ENCODE assay signal across 8 cellular contexts in the genomic region with DNA sequence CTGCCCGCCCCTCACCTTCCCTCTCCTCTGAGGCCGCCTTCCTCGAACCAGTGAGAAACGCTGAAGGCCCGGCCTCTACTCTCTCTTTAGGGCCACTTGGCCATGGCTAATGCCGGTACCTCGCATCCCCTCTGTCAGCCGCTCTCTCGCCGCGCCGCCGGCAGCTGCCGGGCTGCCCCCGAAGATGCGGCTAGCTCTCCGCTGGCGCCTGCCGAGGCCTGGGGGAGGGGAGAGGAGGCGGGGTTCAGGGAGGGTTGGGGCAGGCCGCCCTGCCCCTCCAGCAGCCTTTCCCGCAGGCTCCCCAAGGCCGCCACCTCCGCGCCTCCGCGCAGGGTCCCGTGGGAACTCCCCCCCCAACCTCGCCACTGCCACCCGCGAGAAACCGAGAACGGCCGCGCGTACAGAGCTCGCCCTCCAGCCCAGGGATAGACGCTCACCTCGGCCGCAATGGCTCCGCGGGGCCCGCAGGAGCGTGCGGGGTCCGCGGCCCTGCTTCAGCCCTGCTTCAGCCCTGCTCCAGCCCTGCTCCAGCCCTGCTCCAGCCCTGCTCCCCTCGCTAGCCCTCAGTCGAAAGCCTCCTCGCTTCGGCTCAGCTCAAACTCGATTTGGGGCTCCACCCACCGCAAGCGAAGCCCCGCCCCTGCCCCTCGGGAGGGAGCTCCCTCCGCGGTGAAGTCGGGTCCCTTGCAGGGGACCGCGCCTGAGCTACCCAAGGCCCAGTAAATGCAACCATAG.
DNase-seq lines count a peak whose midpoint lies in the region; ATAC-seq lines count a peak whose summit lies in the region.

Gene HUWE1, minus strand, starts transcription at position 569 of the 735 bp plus-strand sequence. CDS start 32,612 bp downstream, outside the sequence.

- ATAC-seq in HG03135 (IDR thresholded peaks at IDR 0.05; ENCODE audit: unreplicated experiment): peak; percentile 44

- peak; percentile 75 to 83 for DNase-seq in NCI-H2081 (lab: John Stamatoyannopoulos, UW)
- no peak for DNase-seq in NCI-H2081 treated with DMSO at 0.1 percent for 48 hours (lab: John Stamatoyannopoulos, UW)
- peak; percentile 49 for DNase-seq in NCI-H446 treated with DMSO at 0.1 percent for 48 hours (lab: John Stamatoyannopoulos, UW)
- DNase-seq in activated CD4-positive, CD25-positive, alpha-beta regulatory T cell treated with anti-CD3 and anti-CD28 coated beads, Interleukin-2, amount 50 U/mL, for 16 hours (ENCODE audit: low read depth, low spot score): peak; percentile 62
- DNase-seq in caudate nucleus (lab: John Stamatoyannopoulos, UW): peak in 58 of 61 donors; percentile 4 to 79 (median 53)
- peak; percentile 91 for DNase-seq in islet precursor cell
- peak; percentile 85 for DNase-seq in stimulated activated CD4-positive, alpha-beta T cell treated with anti-CD3 and anti-CD28 coated beads, Interleukin-12 subunit alpha, Interleukin-12 subunit beta, amount 100 ng/mL, for 4 hours

- peak within 1 kb of the TSS; percentile 85 for H3K27ac ChIP-seq in caudate nucleus (ENCODE audit: low read depth, low read length)
